8 cellular contexts compared by ENCODE assay signal in genomic region chr11:128472128-128473110, GRCh38.
DNase-seq lines count a peak whose midpoint lies in the region; ATAC-seq and TF ChIP-seq lines count a peak whose summit lies in the region.

No MANE protein-coding gene starts in this region.

- H3K27me3 ChIP-seq in transverse colon = no peaks in the 10 kb centered on the region

- peak; percentile 32 for DNase-seq in RPMI8226
- peak; percentile 33 for DNase-seq in epithelial cell of esophagus (ENCODE audit: low read depth)
- DNase-seq in transverse colon = no peak
- no peak for DNase-seq in UCSD-AML1 (lab: John Stamatoyannopoulos, UW; ENCODE audit: unreplicated experiment)
- no peak for DNase-seq in NK-92 treated with Interleukin-12 subunit alpha and Interleukin-12 subunit beta, amount 100 ng/mL, for 24 hours (lab: John Stamatoyannopoulos, UW)
- no peak for DNase-seq in retina

- 59 to 79% methylated on average over 6 to 11 of the region's 11 CpGs for WGBS in transverse colon (ENCODE audit: low coverage in 1 of 2), 2 donors

- no peaks in the 10 kb centered on the region for H3K9me3 ChIP-seq in transverse colon

- intact Hi-C loops in transverse colon (cut with DNase I; ENCODE audit: low total_unique reads) = no loop called here

- peaks cover 29 to 92% (median 38%) of the 10 kb centered on the region in 4 donors for H3K4me1 ChIP-seq in transverse colon

- TF ChIP-seq CTCF in epithelial cell of esophagus (IDR thresholded peaks at IDR 0.05; ENCODE audit: insufficient read depth, low read depth, low read length, missing control alignments) (no peak), transverse colon (IDR thresholded peaks at IDR 0.05) (no peak)

- TF ChIP-seq EP300 in transverse colon (IDR thresholded peaks at IDR 0.05; ENCODE audit: low read depth) = no peak

- peaks cover 0 to 7% (median 0%) of the 10 kb centered on the region in 4 donors for H3K36me3 ChIP-seq in transverse colon

- peak overlapping the region; percentile 59 to 75 (median 68) for H3K27ac ChIP-seq in transverse colon

- ATAC-seq in GM18870 (IDR thresholded peaks at IDR 0.05; ENCODE audit: unreplicated experiment) (peak; percentile 62), HG02840 (IDR thresholded peaks at IDR 0.05; ENCODE audit: low FRiP score, unreplicated experiment) (peak; percentile 43)

- no peak for TF ChIP-seq POLR2A in transverse colon (IDR thresholded peaks at IDR 0.05)

- H3K4me3 ChIP-seq in epithelial cell of esophagus (ENCODE audit: low read length) = no peak overlapping the region
- no peak overlapping the region for H3K4me3 ChIP-seq in transverse colon

- in situ Hi-C loops in transverse colon (cut with MboI; ENCODE audit: low pct_ligation_motif_present in 1 of 4, low pct_unique_long_range_greater_than_20kb in 1 of 4, low sequenced_read_pairs in 3 of 4) = loop anchor here in 1 of 4 donors (25.0 kb wide), 1 partner anchor 160 kb away; no protein-coding TSS in a partner anchor

Comparison
In these comparisons a context has a peak if more than half of its experiments do, and no peak if none do; other contexts are left out.
1. DNase-seq: peak in RPMI8226 (single experiment) and epithelial cell of esophagus (single experiment); none in transverse colon (single experiment), UCSD-AML1 (single experiment), NK-92 treated with Interleukin-12 subunit alpha and Interleukin-12 subunit beta, amount 100 ng/mL, for 24 hours (single experiment) and retina (single experiment).